ENCODE assay signal across 17 cellular contexts in the genomic region with DNA sequence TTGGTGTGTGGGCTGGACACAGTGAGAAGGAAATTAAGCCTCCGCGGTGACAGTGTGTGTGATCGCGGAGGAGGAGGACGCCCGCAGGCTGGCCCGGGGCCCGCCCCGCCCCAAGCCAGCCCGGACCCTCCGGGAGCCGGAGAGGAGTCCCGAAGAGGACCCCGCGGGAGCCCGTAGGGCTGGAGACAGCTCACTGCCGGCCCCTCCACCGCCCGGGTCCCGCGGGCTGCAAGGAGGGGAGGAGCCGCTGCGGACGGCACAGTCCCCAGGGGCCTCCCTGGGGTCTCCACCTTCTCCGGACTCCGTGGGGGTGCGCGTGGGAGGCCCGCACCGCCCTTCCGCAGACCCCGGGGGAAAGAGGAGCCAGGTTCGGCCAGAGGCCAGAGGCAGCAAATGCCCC.
A peak's percentile ranks its signal among the peaks of the same experiment; 100 is the strongest.
DNase-seq lines count a peak whose midpoint lies in the region; ATAC-seq and TF ChIP-seq lines count a peak whose summit lies in the region.
"Had no signal": no experiment of that assay in that cellular context is flagged by ENCODE, and none has a peak within 500 bp of the region (broad histone marks: within the 10 kb centered on the region; RNA-seq: fewer than 3 reads in every experiment).

No MANE protein-coding gene starts in this region.

- DNase-seq in H7 (peak; percentile 56), iPS-NIHi11 (ENCODE audit: low spot score) (peak; percentile 22), upper lobe of right lung (no peak), gastrocnemius medialis (no peak), foreskin fibroblast (no peak)
- DNase-seq: C1 segment of cervical spinal cord; Calu3; CD4-positive, alpha-beta memory T cell; COR-L47; DMS53; DMS79 treated with DMSO at 0.1 percent for 48 hours; GF-D8; HFFc6 had no signal

- no peak overlapping the region for H3K4me3 Mint-ChIP-seq in stimulated activated memory B cell treated with anti-CD40 and anti-IgM and Interleukin-4, amounts not matched to agents 10 μg/mL and 1 μg/mL and 100 μg/mL, for 72 hours
- H3K4me3 Mint-ChIP-seq: CD4-positive, alpha-beta memory T cell; HFFc6 had no signal

- intact Hi-C loops in upper lobe of right lung (cut with DNase I): loop anchor here (10.0 kb wide), 1 partner anchor 214 kb away; a partner anchor contains a TSS
- intact Hi-C loops in gastrocnemius medialis (cut with DNase I; ENCODE audit: low total_unique reads): loop anchor here (5.0 kb wide), 1 partner anchor 488 kb away; no protein-coding TSS in a partner anchor

- no peaks in the 10 kb centered on the region for H3K9me3 ChIP-seq in upper lobe of right lung
- no peaks in the 10 kb centered on the region for H3K9me3 ChIP-seq in gastrocnemius medialis
- H3K9me3 ChIP-seq: HAP-1 had no signal

- TF ChIP-seq POLR2A in gastrocnemius medialis (IDR thresholded peaks at IDR 0.05): no peak

- peaks cover 8% of the 10 kb centered on the region for H3K4me1 ChIP-seq in upper lobe of right lung
- no peaks in the 10 kb centered on the region for H3K4me1 ChIP-seq in gastrocnemius medialis
- H3K4me1 ChIP-seq: HAP-1 had no signal

- peaks cover 17% of the 10 kb centered on the region for H3K4me1 Mint-ChIP-seq in stimulated activated memory B cell treated with anti-CD40 and anti-IgM and Interleukin-4, amounts not matched to agents 10 μg/mL and 1 μg/mL and 100 μg/mL, for 72 hours

- TF ChIP-seq CTCF in upper lobe of right lung (IDR thresholded peaks at IDR 0.05) (no peak), gastrocnemius medialis (IDR thresholded peaks at IDR 0.05 in 4 of 5, conservative IDR thresholded peaks at IDR 0.05 in 1 of 5) (no peak), foreskin fibroblast (IDR thresholded peaks at IDR 0.05; ENCODE audit: low read depth, low read length) (no peak)

- H3K36me3 Mint-ChIP-seq in stimulated activated memory B cell treated with anti-CD40 and anti-IgM and Interleukin-4, amounts not matched to agents 10 μg/mL and 1 μg/mL and 100 μg/mL, for 72 hours: no peaks in the 10 kb centered on the region

- no peaks in the 10 kb centered on the region for H3K27me3 ChIP-seq in H7 (ENCODE audit: control insufficient read depth, insufficient read depth, low read length)
- no peaks in the 10 kb centered on the region for H3K27me3 ChIP-seq in upper lobe of right lung
- H3K27me3 ChIP-seq in gastrocnemius medialis: no peaks in the 10 kb centered on the region

- H3K36me3 ChIP-seq in H7 (replicated peaks; ENCODE audit: control insufficient read depth, insufficient read depth, low read length): no peaks in the 10 kb centered on the region
- H3K36me3 ChIP-seq in upper lobe of right lung: no peaks in the 10 kb centered on the region
- H3K36me3 ChIP-seq in gastrocnemius medialis: no peaks in the 10 kb centered on the region
- H3K36me3 ChIP-seq: HAP-1 had no signal

- peaks cover 8% of the 10 kb centered on the region for H3K27me3 Mint-ChIP-seq in stimulated activated memory B cell treated with anti-CD40 and anti-IgM and Interleukin-4, amounts not matched to agents 10 μg/mL and 1 μg/mL and 100 μg/mL, for 72 hours

- peaks cover 4% of the 10 kb centered on the region for H3K9me3 Mint-ChIP-seq in stimulated activated memory B cell treated with anti-CD40 and anti-IgM and Interleukin-4, amounts not matched to agents 10 μg/mL and 1 μg/mL and 100 μg/mL, for 72 hours

- H3K4me3 ChIP-seq in H7 (ENCODE audit: insufficient read depth, low read depth, low read length) (no peak overlapping the region), upper lobe of right lung (no peak overlapping the region), gastrocnemius medialis (no peak overlapping the region), foreskin fibroblast (ENCODE audit: low read depth in 1 of 2, low read length in 2 of 2) (no peak overlapping the region)
- H3K4me3 ChIP-seq: HAP-1 had no signal

- peak; percentile 39 for ATAC-seq in stimulated activated memory B cell treated with anti-CD40 and anti-IgM and Interleukin-4, amounts not matched to agents 10 μg/mL and 1 μg/mL and 100 μg/mL, for 72 hours
- ATAC-seq in upper lobe of right lung: peak; percentile 12
- ATAC-seq in gastrocnemius medialis: no peak
- ATAC-seq in HG02973 (IDR thresholded peaks at IDR 0.05; ENCODE audit: unreplicated experiment): no peak
- no peak for ATAC-seq in HG02763 (IDR thresholded peaks at IDR 0.05; ENCODE audit: unreplicated experiment)

- in situ Hi-C loops in gastrocnemius medialis (cut with MboI; ENCODE audit: low sequenced_read_pairs in 4 of 4): loop anchor here (10.0 to 25.0 kb wide), 2 partner anchors 483 to 486 kb away; no protein-coding TSS in a partner anchor

- H3K27ac ChIP-seq in upper lobe of right lung (no peak overlapping the region), gastrocnemius medialis (no peak overlapping the region)

- no peak overlapping the region for H3K27ac Mint-ChIP-seq in stimulated activated memory B cell treated with anti-CD40 and anti-IgM and Interleukin-4, amounts not matched to agents 10 μg/mL and 1 μg/mL and 100 μg/mL, for 72 hours
- H3K27ac Mint-ChIP-seq: CD4-positive, alpha-beta memory T cell; HFFc6 had no signal

Comparison
In these comparisons a context has a peak if more than half of its experiments do, and no peak if none do; other contexts are left out.
1. DNase-seq: peak in H7 (single experiment) and iPS-NIHi11 (single experiment); none in upper lobe of right lung (single experiment), gastrocnemius medialis (0 of 2) and foreskin fibroblast (0 of 2).
2. ATAC-seq: peak in stimulated activated memory B cell treated with anti-CD40 and anti-IgM and Interleukin-4, amounts not matched to agents 10 μg/mL and 1 μg/mL and 100 μg/mL, for 72 hours (single experiment) and upper lobe of right lung (single experiment); none in gastrocnemius medialis (0 of 2), HG02973 (single experiment) and HG02763 (single experiment).